In the genomic region with DNA sequence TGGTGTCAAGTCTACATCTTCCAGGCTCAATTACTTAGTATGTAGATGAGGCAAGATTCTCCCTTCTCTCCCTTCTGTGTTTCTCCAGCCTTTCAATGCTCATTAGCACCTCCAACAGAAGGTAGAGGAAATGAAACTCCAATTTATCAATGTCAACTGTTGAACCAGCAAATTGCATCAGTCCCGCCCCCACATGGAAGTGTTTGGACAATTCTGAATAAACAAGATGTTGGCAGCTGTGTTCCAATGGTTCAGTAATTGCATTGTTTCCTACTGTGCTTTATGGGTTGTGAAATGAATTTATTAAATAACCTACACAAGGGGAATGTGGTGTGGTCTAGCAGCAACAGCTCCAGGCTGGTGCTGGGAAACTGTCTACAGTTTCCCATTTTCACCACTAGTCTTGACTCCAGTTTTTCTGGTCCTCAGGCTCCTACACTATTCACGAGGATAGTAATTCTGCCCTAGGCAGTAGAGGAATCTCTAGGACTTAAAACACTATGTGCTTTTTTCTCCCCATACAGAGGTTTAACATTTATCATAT, we compare ENCODE assay signal across 8 cellular contexts.
A peak's percentile ranks its signal among the peaks of the same experiment; 100 is the strongest.
DNase-seq lines count a peak whose midpoint lies in the region; ATAC-seq lines count a peak whose summit lies in the region.

No MANE protein-coding gene starts in this region.

- H3K27ac Mint-ChIP-seq in activated naive CD8-positive, alpha-beta T cell treated with anti-CD3 and anti-CD28 coated beads, Interleukin-2, amount 50 U/mL, for 24 hours, result no peak overlapping the region
- no peak overlapping the region for H3K27ac Mint-ChIP-seq in effector memory CD8-positive, alpha-beta T cell

- H3K4me3 Mint-ChIP-seq in activated naive CD8-positive, alpha-beta T cell treated with anti-CD3 and anti-CD28 coated beads, Interleukin-2, amount 50 U/mL, for 24 hours, result no peak overlapping the region
- no peak overlapping the region for H3K4me3 Mint-ChIP-seq in effector memory CD8-positive, alpha-beta T cell

- DNase-seq in NCI-H1105 treated with DMSO at 0.1 percent for 48 hours (lab: John Stamatoyannopoulos, UW), result peak; percentile 96
- DNase-seq in amniotic epithelial cell (ENCODE audit: low read depth), result peak; percentile 83
- no peak for DNase-seq in sciatic nerve (ENCODE audit: low spot score)
- no peak for DNase-seq in activated naive CD8-positive, alpha-beta T cell treated with anti-CD3 and anti-CD28 coated beads, Interleukin-2, amount 50 U/mL, for 24 hours
- DNase-seq in effector memory CD8-positive, alpha-beta T cell, result no peak
- no peak for DNase-seq in AML-193 (lab: John Stamatoyannopoulos, UW)
- no peak for DNase-seq in NCI-H446 treated with DMSO at 0.1 percent for 48 hours (lab: John Stamatoyannopoulos, UW)

- peaks cover 2% of the 10 kb centered on the region for H3K36me3 Mint-ChIP-seq in activated naive CD8-positive, alpha-beta T cell treated with anti-CD3 and anti-CD28 coated beads, Interleukin-2, amount 50 U/mL, for 24 hours (ENCODE audit: low read depth)
- peaks cover 4% of the 10 kb centered on the region for H3K36me3 Mint-ChIP-seq in effector memory CD8-positive, alpha-beta T cell (ENCODE audit: insufficient read depth)

- peaks cover 18% of the 10 kb centered on the region for H3K4me1 Mint-ChIP-seq in activated naive CD8-positive, alpha-beta T cell treated with anti-CD3 and anti-CD28 coated beads, Interleukin-2, amount 50 U/mL, for 24 hours
- H3K4me1 Mint-ChIP-seq in effector memory CD8-positive, alpha-beta T cell (ENCODE audit: low read depth in 2 of 2), result no peaks in the 10 kb centered on the region

- intact Hi-C loops in sciatic nerve (cut with DNase I), result no loop called here

- ATAC-seq in GM21723 (IDR thresholded peaks at IDR 0.05; ENCODE audit: unreplicated experiment), result peak; percentile 54
- ATAC-seq in sciatic nerve, result peak; percentile 59
- ATAC-seq in activated naive CD8-positive, alpha-beta T cell treated with anti-CD3 and anti-CD28 coated beads, Interleukin-2, amount 50 U/mL, for 24 hours, result no peak
- ATAC-seq in effector memory CD8-positive, alpha-beta T cell (replicated peaks), result no peak

- no peaks in the 10 kb centered on the region for H3K27me3 Mint-ChIP-seq in activated naive CD8-positive, alpha-beta T cell treated with anti-CD3 and anti-CD28 coated beads, Interleukin-2, amount 50 U/mL, for 24 hours
- H3K27me3 Mint-ChIP-seq in effector memory CD8-positive, alpha-beta T cell, result no peaks in the 10 kb centered on the region

- peaks cover 6% of the 10 kb centered on the region for H3K9me3 Mint-ChIP-seq in activated naive CD8-positive, alpha-beta T cell treated with anti-CD3 and anti-CD28 coated beads, Interleukin-2, amount 50 U/mL, for 24 hours
- H3K9me3 Mint-ChIP-seq in effector memory CD8-positive, alpha-beta T cell, result peaks cover 3 to 6% of the 10 kb centered on the region in 2 donors

Comparison
In these comparisons a context has a peak if more than half of its experiments do, and no peak if none do; other contexts are left out.
1. ATAC-seq: peak in GM21723 (single experiment) and sciatic nerve (single experiment); none in activated naive CD8-positive, alpha-beta T cell treated with anti-CD3 and anti-CD28 coated beads, Interleukin-2, amount 50 U/mL, for 24 hours (single experiment) and effector memory CD8-positive, alpha-beta T cell (single experiment).
2. DNase-seq: peak in NCI-H1105 treated with DMSO at 0.1 percent for 48 hours (single experiment) and amniotic epithelial cell (single experiment); none in sciatic nerve (single experiment), activated naive CD8-positive, alpha-beta T cell treated with anti-CD3 and anti-CD28 coated beads, Interleukin-2, amount 50 U/mL, for 24 hours (single experiment), effector memory CD8-positive, alpha-beta T cell (0 of 3), AML-193 (0 of 2) and NCI-H446 treated with DMSO at 0.1 percent for 48 hours (single experiment).